Comparison of ENCODE assay signal across 9 cellular contexts in the genomic region with DNA sequence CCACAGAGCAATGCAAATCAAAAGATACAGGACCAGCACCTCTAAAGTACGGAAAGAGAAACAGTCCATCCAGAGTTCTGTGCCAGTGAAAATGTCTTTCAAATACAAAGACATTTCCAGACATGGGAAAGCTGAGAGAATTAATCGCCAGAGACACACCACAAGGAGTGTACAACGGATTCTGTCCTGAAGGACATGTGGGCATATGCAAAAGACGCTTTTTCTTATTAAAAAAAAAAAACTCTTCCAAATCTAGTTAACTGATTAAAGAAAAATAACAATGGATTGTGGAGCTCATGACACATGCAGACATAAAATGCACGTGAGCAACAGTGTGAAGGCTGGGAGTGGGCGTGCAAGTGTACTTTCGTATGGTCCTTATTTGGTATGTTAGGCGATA. TPM values are rescaled to one million over a fixed set of nuclear protein-coding genes. Genes with fewer than 3 reads are reported as not detected.
"Had no signal": no experiment of that assay in that cellular context is flagged by ENCODE, and none has a peak within 500 bp of the region (broad histone marks: within the 10 kb centered on the region; RNA-seq: fewer than 3 reads in every experiment).

No MANE protein-coding gene starts in this region.

- H3K27ac ChIP-seq: HL-60 had no signal

- H3K27ac Mint-ChIP-seq: IgD-negative memory B cell had no signal

- H3K4me1 Mint-ChIP-seq: IgD-negative memory B cell had no signal

- FAIRE-seq: HepG2, HTR-8/SVneo had no signal

- H3K4me3 Mint-ChIP-seq: IgD-negative memory B cell had no signal

- ATAC-seq: HepG2 had no signal

- DNase-seq: IMR-90, KBM-7, KG1 had no signal

RNA-seq across cellular contexts. Expression of a gene that starts 22.8 kb away (rescaled TPM):
- total RNA-seq: HepG2, HT-29, HT1080, IMR-90 had no signal
- polyA plus RNA-seq: HepG2, IgD-negative memory B cell, IMR-90 had no signal

RNA-seq across cellular contexts. Expression of a gene that starts 58.8 kb away (rescaled TPM):
- total RNA-seq: HepG2, HT-29, HT1080, IMR-90 had no signal
- polyA plus RNA-seq: IgD-negative memory B cell, IMR-90 had no signal
